In the genomic region with DNA sequence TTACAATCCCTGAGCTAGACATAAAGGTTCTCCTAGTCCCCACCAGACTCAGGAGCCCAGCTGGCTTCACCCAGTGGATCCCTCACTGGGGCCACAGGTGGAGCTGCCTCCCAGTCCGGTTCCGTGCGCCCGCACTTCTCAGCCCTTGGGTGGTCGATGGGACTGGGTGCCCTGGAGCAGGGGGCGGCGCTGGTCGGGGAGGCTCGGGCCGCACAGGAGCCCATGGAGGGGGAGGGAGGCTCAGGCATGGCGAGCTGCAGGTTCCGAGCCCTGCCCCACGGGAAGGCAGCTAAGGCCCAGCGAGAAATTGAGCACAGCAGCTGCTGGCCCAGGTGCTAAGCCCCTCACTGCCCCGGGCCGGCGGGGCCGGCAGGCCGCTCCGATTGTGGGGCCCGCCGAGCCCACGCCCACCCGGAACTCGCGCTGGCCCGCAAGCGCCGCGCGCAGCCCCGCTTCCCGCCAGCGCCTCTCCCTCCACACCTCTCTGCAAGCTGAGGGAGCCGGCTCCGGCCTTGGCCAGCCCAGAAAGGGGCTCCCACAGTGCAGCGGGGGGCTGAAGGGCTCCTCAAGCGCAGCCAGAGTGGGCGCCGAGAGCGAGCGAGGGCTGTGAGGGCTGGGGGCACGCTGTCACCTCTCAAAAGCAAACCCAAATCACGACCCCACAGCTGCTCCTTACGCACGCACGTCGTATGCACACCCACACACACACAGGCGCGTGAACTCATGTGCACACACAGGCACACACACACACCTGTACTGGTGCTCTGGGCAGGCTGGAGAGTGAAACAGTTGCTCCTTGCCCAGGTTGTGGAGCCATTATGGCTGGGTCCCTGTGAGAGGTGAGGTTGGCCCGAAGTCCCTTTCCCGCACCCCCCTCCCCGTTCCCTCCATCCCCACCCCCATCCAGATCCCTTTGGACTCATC, we compare ENCODE assay signal across 8 cellular contexts. TPM values are rescaled to one million over a fixed set of nuclear protein-coding genes. Genes with fewer than 3 reads are reported as not detected.
DNase-seq lines count a peak whose midpoint lies in the region; ATAC-seq, FAIRE-seq and TF ChIP-seq lines count a peak whose summit lies in the region.
"Not testable (repeated sequence)": the region's sequence is repeated elsewhere in the genome, so short reads cannot be mapped to it uniquely, and the experiment has no call there.

No MANE protein-coding gene starts in this region.

- TF ChIP-seq EP300 in A549 (IDR thresholded peaks at IDR 0.05) = not testable (repeated sequence)

- H3K9ac ChIP-seq in HUES6 (ENCODE audit: low read length); kidney (ENCODE audit: low read length in 2 of 2): not testable (repeated sequence)

- H3K27ac ChIP-seq in A549 = peak overlapping the region; percentile 73 to 85; a peak in 5 of 6 replicates
- not testable (repeated sequence) for H3K27ac ChIP-seq in HUES6 (ENCODE audit: low read depth, low read length); breast epithelium; kidney (ENCODE audit: low read depth in 2 of 2, low read length in 2 of 2)

- H3K4me1 Mint-ChIP-seq in activated CD4-positive, alpha-beta T cell treated with anti-CD3 and anti-CD28 coated beads, Interleukin-2, amount 10 ng/mL, durations not matched to agents 24 days and 14 days; stimulated activated naive B cell treated with anti-CD40 and anti-IgM and Interleukin-4, amounts not matched to agents 10 μg/mL and 1 μg/mL and 100 μg/mL, for 72 hours: not testable (repeated sequence)
- peaks cover 60% of the 10 kb centered on the region for H3K4me1 Mint-ChIP-seq in nephron progenitor cell

- 91% methylated on average over 37 of the region's 53 CpGs for WGBS in A549 (ENCODE audit: missing lambda C conversion rate)

- CTCF ChIA-PET in A549 (lab: Yijun Ruan, JAX) = interaction anchor here (0.6 to 4.3 kb wide), 20 partner anchors 9 to 103 kb away, joined by 3 to 24 read pairs (median 6); no protein-coding TSS in a partner anchor

- TF ChIP-seq RAD21 in A549 (conservative IDR thresholded peaks at IDR 0.05 in 1 of 2, IDR thresholded peaks at IDR 0.05 in 1 of 2) = not testable (repeated sequence)

- intact Hi-C loops in activated CD4-positive, alpha-beta T cell treated with anti-CD3 and anti-CD28 coated beads, Interleukin-2, amount 10 ng/mL, durations not matched to agents 24 days and 14 days (cut with micrococcal nuclease); breast epithelium (cut with DNase I; ENCODE audit: low total_unique reads); kidney (cut with DNase I): not testable (repeated sequence)

- H3K27me3 Mint-ChIP-seq in activated CD4-positive, alpha-beta T cell treated with anti-CD3 and anti-CD28 coated beads, Interleukin-2, amount 10 ng/mL, durations not matched to agents 24 days and 14 days = not testable (repeated sequence)
- peaks cover 61% of the 10 kb centered on the region for H3K27me3 Mint-ChIP-seq in nephron progenitor cell (ENCODE audit: low read depth, poor library complexity)
- H3K27me3 Mint-ChIP-seq in stimulated activated naive B cell treated with anti-CD40 and anti-IgM and Interleukin-4, amounts not matched to agents 10 μg/mL and 1 μg/mL and 100 μg/mL, for 72 hours = peaks cover 57 to 66% of the 10 kb centered on the region in 2 donors

- not testable (repeated sequence) for H3K9me3 Mint-ChIP-seq in activated CD4-positive, alpha-beta T cell treated with anti-CD3 and anti-CD28 coated beads, Interleukin-2, amount 10 ng/mL, durations not matched to agents 24 days and 14 days; nephron progenitor cell; stimulated activated naive B cell treated with anti-CD40 and anti-IgM and Interleukin-4, amounts not matched to agents 10 μg/mL and 1 μg/mL and 100 μg/mL, for 72 hours

- not testable (repeated sequence) for H3K36me3 ChIP-seq in HUES6 (ENCODE audit: control insufficient read depth, insufficient read depth, low read length); breast epithelium; kidney (ENCODE audit: control insufficient read depth in 1 of 2, insufficient read depth in 2 of 2, low read length in 2 of 2)

- H3K27ac Mint-ChIP-seq in activated CD4-positive, alpha-beta T cell treated with anti-CD3 and anti-CD28 coated beads, Interleukin-2, amount 10 ng/mL, durations not matched to agents 24 days and 14 days; nephron progenitor cell; stimulated activated naive B cell treated with anti-CD40 and anti-IgM and Interleukin-4, amounts not matched to agents 10 μg/mL and 1 μg/mL and 100 μg/mL, for 72 hours: not testable (repeated sequence)

- H3K4me1 ChIP-seq in A549; HUES6 (ENCODE audit: control insufficient read depth, insufficient read depth, low read length); breast epithelium; kidney (ENCODE audit: control insufficient read depth in 1 of 2, insufficient read depth in 1 of 2, low read depth in 1 of 2, low read length in 2 of 2): not testable (repeated sequence)

- H3K4me3 Mint-ChIP-seq in activated CD4-positive, alpha-beta T cell treated with anti-CD3 and anti-CD28 coated beads, Interleukin-2, amount 10 ng/mL, durations not matched to agents 24 days and 14 days = peak overlapping the region; percentile 81
- H3K4me3 Mint-ChIP-seq in nephron progenitor cell = peak overlapping the region; percentile 86
- peak overlapping the region; percentile 70 to 71 for H3K4me3 Mint-ChIP-seq in stimulated activated naive B cell treated with anti-CD40 and anti-IgM and Interleukin-4, amounts not matched to agents 10 μg/mL and 1 μg/mL and 100 μg/mL, for 72 hours

- FAIRE-seq in A549 (lab: Jason Lieb, UNC); kidney (lab: Jason Lieb, UNC): not testable (repeated sequence)

- H3K4me2 ChIP-seq in A549 = peak overlapping the region; percentile 98

- not testable (repeated sequence) for TF ChIP-seq POLR2A in A549 (IDR thresholded peaks at IDR 0.05; ENCODE audit: low read length); breast epithelium (IDR thresholded peaks at IDR 0.05)

- not testable (repeated sequence) for DNase-seq in A549 (ENCODE audit: low read depth in 1 of 2, low spot score in 1 of 2); activated CD4-positive, alpha-beta T cell treated with anti-CD3 and anti-CD28 coated beads, Interleukin-2, amount 10 ng/mL, durations not matched to agents 24 days and 14 days; breast epithelium (ENCODE audit: low spot score in 2 of 2); fibroblast of pulmonary artery (ENCODE audit: low read depth); kidney; nephron progenitor cell; stimulated activated naive B cell treated with anti-CD40 and anti-IgM and Interleukin-4, amounts not matched to agents 10 μg/mL and 1 μg/mL and 100 μg/mL, for 72 hours

- H3K9me3 ChIP-seq in A549; HUES6 (ENCODE audit: control insufficient read depth, insufficient read depth, low read depth, low read length); breast epithelium; kidney (ENCODE audit: control insufficient read depth in 1 of 2, low read length in 2 of 2): not testable (repeated sequence)

- not testable (repeated sequence) for TF ChIP-seq CTCF in A549 (IDR thresholded peaks at IDR 0.05); breast epithelium (IDR thresholded peaks at IDR 0.05); fibroblast of pulmonary artery (IDR thresholded peaks at IDR 0.05; ENCODE audit: low read length, missing control alignments); kidney (IDR thresholded peaks at IDR 0.05; ENCODE audit: borderline replicate concordance, extremely low read depth, insufficient read depth); nephron progenitor cell (IDR thresholded peaks at IDR 0.05)

- POLR2A ChIA-PET in A549 (lab: Yijun Ruan, JAX) = not testable (repeated sequence)

- peaks cover 43% of the 10 kb centered on the region for H3K27me3 ChIP-seq in HUES6 (ENCODE audit: control insufficient read depth, insufficient read depth, low read length)
- not testable (repeated sequence) for H3K27me3 ChIP-seq in breast epithelium

- H3K36me3 Mint-ChIP-seq in activated CD4-positive, alpha-beta T cell treated with anti-CD3 and anti-CD28 coated beads, Interleukin-2, amount 10 ng/mL, durations not matched to agents 24 days and 14 days (ENCODE audit: low read depth); nephron progenitor cell (ENCODE audit: low read depth); stimulated activated naive B cell treated with anti-CD40 and anti-IgM and Interleukin-4, amounts not matched to agents 10 μg/mL and 1 μg/mL and 100 μg/mL, for 72 hours: not testable (repeated sequence)

- peak overlapping the region; percentile 56 for H3K4me3 ChIP-seq in A549
- peak overlapping the region; percentile 65 for H3K4me3 ChIP-seq in HUES6 (ENCODE audit: low read depth, low read length)
- peak overlapping the region; percentile 30 to 72 (median 50) for H3K4me3 ChIP-seq in breast epithelium
- peak overlapping the region; percentile 55 for H3K4me3 ChIP-seq in fibroblast of pulmonary artery (replicated peaks; ENCODE audit: low read depth, low read length)
- peak overlapping the region; percentile 46 to 54 for H3K4me3 ChIP-seq in kidney (ENCODE audit: low read length in 2 of 2)

- peak; percentile 5 to 21; a peak in 4 of 6 replicates for ATAC-seq in A549
- ATAC-seq in stimulated activated naive B cell treated with anti-CD40 and anti-IgM and Interleukin-4, amounts not matched to agents 10 μg/mL and 1 μg/mL and 100 μg/mL, for 72 hours (replicated peaks) = peak; percentile 6 to 44

RNA-seq across cellular contexts. Expression of a gene that starts 25.7 kb away (rescaled TPM):
- polyA plus RNA-seq in A549 (2011; rRNA removed) (0.78 and 1.2 TPM in 2 replicates), A549 (2017; fragmentation: RNase III; extraction: RNeasy Plus Mini Kit Qiagen cat#74134 plus additional on column Dnase treatment) (0.88 to 4.4 TPM (median 3.9 TPM) in 3 replicates), kidney (ENCODE audit: insufficient read depth, low read depth, low replicate concordance) (45.6 TPM)
- polyA plus RNA-seq in A549 (2012; cell fraction: cytosol; rRNA removed) = 0.08 and 0.29 TPM in 2 replicates
- 0.39 and 0.42 TPM in 2 replicates for polyA plus RNA-seq in A549 (2012; cell fraction: nucleus; rRNA removed)
- 2.3 and 3.7 TPM in 2 replicates for polyA minus RNA-seq in A549 (2011; rRNA and poly(A)+ RNA removed)
- not detected in 2 replicates for total RNA-seq in activated CD4-positive, alpha-beta T cell treated with anti-CD3 and anti-CD28 coated beads, Interleukin-2, amount 10 ng/mL, durations not matched to agents 24 days and 14 days
- total RNA-seq in breast epithelium (1 to 10 TPM in 2 of 3 donors, under 1 TPM in 1; 0.33 to 2.1 (median 1.3) TPM), kidney (130 TPM)

Comparison
In these comparisons a context has a peak if more than half of its experiments do, and no peak if none do; other contexts are left out.
1. RNA of a gene that starts 25.7 kb away (total RNA-seq): 130 TPM in kidney (single experiment); 0.33 to 2.1 TPM in breast epithelium and not detected in activated CD4-positive, alpha-beta T cell treated with anti-CD3 and anti-CD28 coated beads, Interleukin-2, amount 10 ng/mL, durations not matched to agents 24 days and 14 days; every median in the first group is over 10 times any median in the second.
2. Peak in every context shown above with its lines, with median percentiles within 50 percentile points of each other: H3K4me3 ChIP-seq and H3K4me3 Mint-ChIP-seq.